Comparison of ENCODE assay signal across 29 cellular contexts in genomic region chr3:13620281-13620680, GRCh38.
"Had no signal": no experiment of that assay in that cellular context is flagged by ENCODE, and none has a peak within 500 bp of the region (broad histone marks: within the 10 kb centered on the region; RNA-seq: fewer than 3 reads in every experiment).

No MANE protein-coding gene starts in this region.

- H3K27me3 Mint-ChIP-seq: activated CD4-positive, alpha-beta memory T cell treated with anti-CD3 and anti-CD28 coated beads, Interleukin-2, amount 10 ng/mL, durations not matched to agents 7 days and 5 days; activated CD8-positive, alpha-beta memory T cell treated with anti-CD3 and anti-CD28 coated beads, Interleukin-2, amount 10 ng/mL, durations not matched to agents 7 days and 5 days; activated naive CD4-positive, alpha-beta T cell treated with anti-CD3 and anti-CD28 coated beads, Interleukin-2, amount 10 ng/mL, durations not matched to agents 7 days and 5 days; activated naive CD8-positive, alpha-beta T cell; central memory CD8-positive, alpha-beta T cell had no signal

- H3K4me1 ChIP-seq: ascending aorta, Peyer's patch, SJCRH30 had no signal

- H3K4me1 Mint-ChIP-seq: activated CD4-positive, alpha-beta memory T cell treated with anti-CD3 and anti-CD28 coated beads, Interleukin-2, amount 10 ng/mL, durations not matched to agents 7 days and 5 days; activated CD8-positive, alpha-beta memory T cell treated with anti-CD3 and anti-CD28 coated beads, Interleukin-2, amount 10 ng/mL, durations not matched to agents 7 days and 5 days; activated naive CD4-positive, alpha-beta T cell treated with anti-CD3 and anti-CD28 coated beads, Interleukin-2, amount 10 ng/mL, durations not matched to agents 7 days and 5 days had no signal

- H3K4me3 Mint-ChIP-seq: activated CD4-positive, alpha-beta memory T cell treated with anti-CD3 and anti-CD28 coated beads, Interleukin-2, amount 10 ng/mL, durations not matched to agents 7 days and 5 days; activated CD8-positive, alpha-beta memory T cell treated with anti-CD3 and anti-CD28 coated beads, Interleukin-2, amount 10 ng/mL, durations not matched to agents 7 days and 5 days; activated naive CD4-positive, alpha-beta T cell treated with anti-CD3 and anti-CD28 coated beads, Interleukin-2, amount 10 ng/mL, durations not matched to agents 7 days and 5 days; activated naive CD8-positive, alpha-beta T cell; central memory CD8-positive, alpha-beta T cell had no signal

- H3K36me3 ChIP-seq: cardiac muscle cell, Peyer's patch, SJCRH30, WERI-Rb-1 had no signal

- H3K9me3 Mint-ChIP-seq: activated CD4-positive, alpha-beta memory T cell treated with anti-CD3 and anti-CD28 coated beads, Interleukin-2, amount 10 ng/mL, durations not matched to agents 7 days and 5 days; activated naive CD4-positive, alpha-beta T cell treated with anti-CD3 and anti-CD28 coated beads, Interleukin-2, amount 10 ng/mL, durations not matched to agents 7 days and 5 days; central memory CD8-positive, alpha-beta T cell had no signal

- H3K4me3 ChIP-seq: ascending aorta, cardiac muscle cell, Peyer's patch, SJCRH30, SK-N-MC had no signal

- H3K36me3 Mint-ChIP-seq: activated CD8-positive, alpha-beta memory T cell treated with anti-CD3 and anti-CD28 coated beads, Interleukin-2, amount 10 ng/mL, durations not matched to agents 7 days and 5 days; activated naive CD4-positive, alpha-beta T cell treated with anti-CD3 and anti-CD28 coated beads, Interleukin-2, amount 10 ng/mL, durations not matched to agents 7 days and 5 days; activated naive CD8-positive, alpha-beta T cell had no signal

- DNase-seq: activated CD4-positive, alpha-beta memory T cell treated with anti-CD3 and anti-CD28 coated beads, Interleukin-2, amount 10 ng/mL, durations not matched to agents 7 days and 5 days; activated CD4-positive, alpha-beta T cell treated with anti-CD3 and anti-CD28 coated beads for 1 hour; activated CD4-positive, alpha-beta T cell treated with anti-CD3 and anti-CD28 coated beads for 48 hours; activated CD4-positive, CD25-positive, alpha-beta regulatory T cell; activated CD8-positive, alpha-beta memory T cell treated with anti-CD3 and anti-CD28 coated beads for 24 hours; activated CD8-positive, alpha-beta memory T cell treated with anti-CD3 and anti-CD28 coated beads, Interleukin-2, amount 10 ng/mL, durations not matched to agents 7 days and 5 days; activated CD8-positive, alpha-beta memory T cell treated with anti-CD3 and anti-CD28 coated beads, Interleukin-2, amount 50 U/mL, for 48 hours; activated effector memory CD4-positive, alpha-beta T cell treated with Interleukin-2 at 50 U/mL for 16 hours; activated naive CD4-positive, alpha-beta T cell treated with anti-CD3 and anti-CD28 coated beads, Interleukin-2, amount 10 ng/mL, durations not matched to agents 7 days and 5 days; activated T-cell treated with anti-CD3 and anti-CD28 coated beads, Interleukin-2, amount 50 U/mL, for 48 hours; amygdala; NCI-H1105; NCI-H1436; NCI-H1694; NCI-H2029; NCI-H345; NCI-H524 treated with DMSO at 0.1 percent for 48 hours; PC-3; Peyer's patch; RPMI8226; SHP77; SJCRH30; T1000; WERI-Rb-1 had no signal

- H3K27me3 ChIP-seq: ascending aorta, cardiac muscle cell, Peyer's patch had no signal

- H3K9me3 ChIP-seq: ascending aorta, Peyer's patch, SJCRH30 had no signal

- H3K27ac ChIP-seq: ascending aorta, cardiac muscle cell, Peyer's patch, SJCRH30, SK-N-MC, WERI-Rb-1 had no signal

- H3K27ac Mint-ChIP-seq: activated CD4-positive, alpha-beta memory T cell treated with anti-CD3 and anti-CD28 coated beads, Interleukin-2, amount 10 ng/mL, durations not matched to agents 7 days and 5 days; activated CD8-positive, alpha-beta memory T cell treated with anti-CD3 and anti-CD28 coated beads, Interleukin-2, amount 10 ng/mL, durations not matched to agents 7 days and 5 days; activated naive CD4-positive, alpha-beta T cell treated with anti-CD3 and anti-CD28 coated beads, Interleukin-2, amount 10 ng/mL, durations not matched to agents 7 days and 5 days; activated naive CD8-positive, alpha-beta T cell had no signal

- ATAC-seq: activated CD8-positive, alpha-beta memory T cell treated with anti-CD3 and anti-CD28 coated beads, Interleukin-2, amount 10 ng/mL, durations not matched to agents 7 days and 5 days; PC-3 had no signal
